1 cellular context compared by ENCODE assay signal in the genomic region with DNA sequence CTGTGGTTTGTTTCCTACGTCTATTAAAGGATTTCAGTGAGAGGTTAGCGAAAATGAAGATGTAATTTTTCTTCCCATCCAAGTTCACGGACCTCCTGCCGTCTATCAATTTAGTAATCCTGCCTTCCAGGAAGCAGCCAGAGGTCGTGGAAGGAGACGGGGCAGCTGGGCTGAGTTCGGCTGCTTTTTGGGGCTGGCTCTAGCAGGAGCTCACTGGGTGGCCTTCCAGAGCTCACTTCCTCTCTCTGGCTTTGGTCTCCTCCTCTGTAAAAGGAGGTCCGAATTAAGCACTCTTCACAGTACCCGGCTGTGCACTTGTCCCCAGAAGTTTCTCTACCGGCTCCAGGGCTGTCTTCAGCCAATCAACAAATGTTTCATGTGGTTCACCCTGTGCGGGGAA.
TF ChIP-seq lines count a peak whose summit lies in the region.

No MANE protein-coding gene starts in this region.

TF ChIP-seq in WTC11, 78 proteins besides CTCF, POLR2A, EP300 and RAD21 (continued from another document):
- TF ChIP-seq, protein P1, sequence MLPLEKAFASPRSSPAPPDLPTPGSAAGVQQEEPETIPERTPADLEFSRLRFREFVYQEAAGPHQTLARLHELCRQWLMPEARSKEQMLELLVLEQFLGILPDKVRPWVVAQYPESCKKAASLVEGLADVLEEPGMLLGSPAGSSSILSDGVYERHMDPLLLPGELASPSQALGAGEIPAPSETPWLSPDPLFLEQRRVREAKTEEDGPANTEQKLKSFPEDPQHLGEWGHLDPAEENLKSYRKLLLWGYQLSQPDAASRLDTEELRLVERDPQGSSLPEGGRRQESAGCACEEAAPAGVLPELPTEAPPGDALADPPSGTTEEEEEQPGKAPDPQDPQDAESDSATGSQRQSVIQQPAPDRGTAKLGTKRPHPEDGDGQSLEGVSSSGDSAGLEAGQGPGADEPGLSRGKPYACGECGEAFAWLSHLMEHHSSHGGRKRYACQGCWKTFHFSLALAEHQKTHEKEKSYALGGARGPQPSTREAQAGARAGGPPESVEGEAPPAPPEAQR (CRISPR knock-in tag; IDR thresholded peaks at IDR 0.05), result no peak
- no peak for TF ChIP-seq CDX4 (CRISPR knock-in tag; IDR thresholded peaks at IDR 0.05; ENCODE audit: borderline replicate concordance)
- TF ChIP-seq FOXK1 (CRISPR knock-in tag; IDR thresholded peaks at IDR 0.05), result no peak
- TF ChIP-seq, protein P2, sequence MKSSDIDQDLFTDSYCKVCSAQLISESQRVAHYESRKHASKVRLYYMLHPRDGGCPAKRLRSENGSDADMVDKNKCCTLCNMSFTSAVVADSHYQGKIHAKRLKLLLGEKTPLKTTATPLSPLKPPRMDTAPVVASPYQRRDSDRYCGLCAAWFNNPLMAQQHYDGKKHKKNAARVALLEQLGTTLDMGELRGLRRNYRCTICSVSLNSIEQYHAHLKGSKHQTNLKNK (CRISPR knock-in tag; IDR thresholded peaks at IDR 0.05), result no peak
